ENCODE assay signal across 8 cellular contexts in the genomic region with DNA sequence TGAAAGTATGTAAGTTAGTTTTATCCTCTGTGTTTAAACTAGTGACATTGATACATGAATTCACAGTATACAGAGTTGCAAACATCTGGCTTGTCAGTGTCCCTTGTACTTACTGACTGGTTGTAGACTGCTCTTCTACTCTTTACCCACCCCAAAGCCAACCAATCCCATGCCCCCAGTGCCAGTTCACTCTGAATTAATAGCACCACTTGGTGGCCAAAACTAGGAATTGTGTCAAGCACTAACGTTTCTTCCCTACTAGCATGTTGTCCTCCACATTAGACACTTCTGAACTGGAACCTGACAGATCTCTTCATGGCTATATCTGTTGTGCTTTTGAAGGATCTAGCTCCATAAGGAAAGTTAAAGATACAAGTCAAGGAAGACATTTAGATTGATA. TPM values are rescaled to one million over a fixed set of nuclear protein-coding genes. Genes with fewer than 3 reads are reported as not detected.
DNase-seq lines count a peak whose midpoint lies in the region; ATAC-seq and FAIRE-seq lines count a peak whose summit lies in the region.

No MANE protein-coding gene starts in this region.

- DNase-seq in DMS53 (lab: John Stamatoyannopoulos, UW): peak; percentile 61
- DNase-seq in HCEC 1CT: peak; percentile 31
- peak; percentile 32 for DNase-seq in RCC 7860 (ENCODE audit: low spot score)
- peak; percentile 17 for DNase-seq in germinal center (ENCODE audit: low spot score)
- no peak for DNase-seq in posterior vena cava (ENCODE audit: low spot score)
- DNase-seq in NCI-H2107 treated with DMSO at 0.1 percent for 48 hours (lab: John Stamatoyannopoulos, UW; ENCODE audit: unreplicated experiment): no peak
- no peak for DNase-seq in C1 segment of cervical spinal cord (lab: John Stamatoyannopoulos, UW)

- peak; percentile 14 for FAIRE-seq in RCC 7860 (lab: Jason Lieb, UNC)

- no peak for ATAC-seq in HG03520 (IDR thresholded peaks at IDR 0.05; ENCODE audit: unreplicated experiment)

- intact Hi-C loops in posterior vena cava (cut with DNase I): no loop called here

RNA-seq across cellular contexts. Expression of gene OTX1, which starts 27.2 kb away (rescaled TPM):
- total RNA-seq in posterior vena cava: not detected

Comparison
In these comparisons a context has a peak if more than half of its experiments do, and no peak if none do; other contexts are left out.
1. DNase-seq: peak in DMS53 (single experiment), HCEC 1CT (single experiment), RCC 7860 (single experiment) and germinal center (single experiment); none in posterior vena cava (single experiment), NCI-H2107 treated with DMSO at 0.1 percent for 48 hours (single experiment) and C1 segment of cervical spinal cord (0 of 14).